In genomic region chr9:34170252-34170915, GRCh38 we compare ENCODE assay signal across 14 cellular contexts. TPM values are rescaled to one million over a fixed set of nuclear protein-coding genes. Genes with fewer than 3 reads are reported as not detected.
DNase-seq lines count a peak whose midpoint lies in the region; ATAC-seq and TF ChIP-seq lines count a peak whose summit lies in the region.
"Had no signal": no experiment of that assay in that cellular context is flagged by ENCODE, and none has a peak within 500 bp of the region (broad histone marks: within the 10 kb centered on the region; RNA-seq: fewer than 3 reads in every experiment).

No MANE protein-coding gene starts in this region.

- no peaks in the 10 kb centered on the region for H3K79me1 ChIP-seq in neuronal stem cell (ENCODE audit: low read depth, low read length)

- peaks cover 8% of the 10 kb centered on the region for H3K4me1 ChIP-seq in CD8-positive, alpha-beta T cell (ENCODE audit: insufficient read depth, low read length)
- H3K4me1 ChIP-seq in neuronal stem cell (ENCODE audit: control insufficient read depth in 2 of 2, insufficient read depth in 1 of 2, low read depth in 1 of 2, low read length in 2 of 2), result no peaks in the 10 kb centered on the region
- H3K4me1 ChIP-seq: Caco-2 had no signal

- no peak overlapping the region for H3K4me3 ChIP-seq in CD8-positive, alpha-beta T cell (ENCODE audit: low read depth, low read length)
- no peak overlapping the region for H3K4me3 ChIP-seq in neuronal stem cell (ENCODE audit: low read length in 2 of 2)

- peaks cover 10% of the 10 kb centered on the region for H3K4me1 Mint-ChIP-seq in CD8-positive, alpha-beta T cell (ENCODE audit: low read depth)

- no peaks in the 10 kb centered on the region for H3K27me3 ChIP-seq in CD8-positive, alpha-beta T cell (ENCODE audit: insufficient read depth, low read length)
- H3K27me3 ChIP-seq in neuronal stem cell (ENCODE audit: control insufficient read depth in 3 of 3, insufficient read depth in 3 of 3, low read depth in 1 of 3, low read length in 3 of 3), result no peaks in the 10 kb centered on the region

- H3K9ac ChIP-seq in neuronal stem cell (ENCODE audit: low read depth, low read length, poor library complexity), result no peak overlapping the region

- H2BK120ac ChIP-seq in neuronal stem cell (ENCODE audit: low read depth, low read length), result no peak overlapping the region

- H3K36me3 Mint-ChIP-seq in CD8-positive, alpha-beta T cell, result no peaks in the 10 kb centered on the region

- no peaks in the 10 kb centered on the region for H3K9me3 Mint-ChIP-seq in CD8-positive, alpha-beta T cell

- H3K27ac ChIP-seq in CD8-positive, alpha-beta T cell (ENCODE audit: low read depth, low read length), result no peak overlapping the region
- H3K27ac ChIP-seq in neuronal stem cell (replicated peaks; ENCODE audit: low read length), result no peak overlapping the region

- H3K36me3 ChIP-seq in CD8-positive, alpha-beta T cell (ENCODE audit: insufficient read depth, low read length), result no peaks in the 10 kb centered on the region
- H3K36me3 ChIP-seq in neuronal stem cell (replicated peaks in 1 of 2; ENCODE audit: control insufficient read depth in 2 of 2, insufficient read depth in 2 of 2, low read length in 2 of 2), result no peaks in the 10 kb centered on the region

- no peak overlapping the region for H3K18ac ChIP-seq in neuronal stem cell (ENCODE audit: low read length)

- H2AFZ ChIP-seq in neuronal stem cell (ENCODE audit: low read length), result peak overlapping the region; percentile 10

- H3K4ac ChIP-seq in neuronal stem cell (ENCODE audit: low read length), result no peak overlapping the region

- H2AK5ac ChIP-seq in neuronal stem cell (ENCODE audit: low read depth, low read length), result no peak overlapping the region

- no peak overlapping the region for H3K4me2 ChIP-seq in neuronal stem cell (ENCODE audit: insufficient read depth, low read length, poor library complexity, severe bottlenecking)

- POLR2A ChIA-PET in CD8-positive, alpha-beta T cell (lab: Charles Lee), result no interaction called here

- no peak overlapping the region for H3K14ac ChIP-seq in neuronal stem cell (ENCODE audit: low read length)

- H2BK15ac ChIP-seq in neuronal stem cell (ENCODE audit: low read length), result no peak overlapping the region

- CTCF ChIA-PET in CD8-positive, alpha-beta T cell (lab: Charles Lee), result interaction anchor here (0.6 to 1.5 kb wide), 3 partner anchors 10 to 52 kb away, joined by 3 read pairs; no protein-coding TSS in a partner anchor

- intact Hi-C loops in CD8-positive, alpha-beta T cell (cut with DNase I, micrococcal nuclease), result loop anchor here in 1 of 2 experiments (10.0 kb wide), 1 partner anchor 906 kb away; the partner anchor contains the start of genes BAG1 and CHMP5

- no peak overlapping the region for H2BK12ac ChIP-seq in neuronal stem cell (ENCODE audit: low read length)

- no peak overlapping the region for H3K4me3 Mint-ChIP-seq in CD8-positive, alpha-beta T cell

- H3K23ac ChIP-seq in neuronal stem cell (ENCODE audit: low read depth, low read length, poor library complexity), result no peak overlapping the region

- no CpG with 5 or more reads among the region's 1 CpG for WGBS in neuronal stem cell (ENCODE audit: extremely low coverage in 2 of 2, insufficient read length in 2 of 2, insufficient replicate concordance in 1 of 2), 2 donors

- no peaks in the 10 kb centered on the region for H3K27me3 Mint-ChIP-seq in CD8-positive, alpha-beta T cell (ENCODE audit: low read depth)

- peak overlapping the region; percentile 33 for H3K27ac Mint-ChIP-seq in CD8-positive, alpha-beta T cell

- TF ChIP-seq CTCF in CD8-positive, alpha-beta T cell (IDR thresholded peaks at IDR 0.05), result no peak

- ATAC-seq in CD8-positive, alpha-beta T cell, result no peak

- H4K8ac ChIP-seq in neuronal stem cell (ENCODE audit: low read depth, low read length), result no peak overlapping the region

- H3K9me3 ChIP-seq in CD8-positive, alpha-beta T cell (ENCODE audit: low read length), result no peaks in the 10 kb centered on the region
- H3K9me3 ChIP-seq in neuronal stem cell (replicated peaks in 1 of 2; ENCODE audit: control insufficient read depth in 2 of 2, insufficient read depth in 1 of 2, low read depth in 1 of 2, low read length in 2 of 2), result no peaks in the 10 kb centered on the region
- H3K9me3 ChIP-seq: Caco-2 had no signal

- H2BK5ac ChIP-seq in neuronal stem cell (ENCODE audit: low read length), result no peak overlapping the region

- no peak for DNase-seq in CD8-positive, alpha-beta T cell
- peak; percentile 75 to 82 for DNase-seq in NCI-H446 (lab: John Stamatoyannopoulos, UW)
- DNase-seq in fibroblast of peridontal ligament (ENCODE audit: extremely low read depth), result peak; percentile 6
- DNase-seq in neuronal stem cell (ENCODE audit: low spot score), result no peak
- no peak for DNase-seq in NCI-H2029 (lab: John Stamatoyannopoulos, UW)
- no peak for DNase-seq in hepatic stellate cell (ENCODE audit: low spot score)
- no peak for DNase-seq in cortex of kidney (lab: John Stamatoyannopoulos, UW)
- no peak for DNase-seq in HuH-7 (ENCODE audit: low spot score)
- DNase-seq: Caco-2; H7; midbrain; MM.1S; stimulated activated naive CD4-positive, alpha-beta T cell treated with Interleukin-2 at 50 U/mL for 16 hours; SW 1271 had no signal

- no peak overlapping the region for H4K91ac ChIP-seq in neuronal stem cell (ENCODE audit: low read depth, low read length, poor library complexity)

RNA-seq across cellular contexts. Expression of gene UBAP1, which starts 8.5 kb away (rescaled TPM):
- 10 to 100 TPM; 70.9 to 73.2 TPM for total RNA-seq in CD8-positive, alpha-beta T cell
- polyA plus RNA-seq in neuronal stem cell (2013, experiment 1 of 2), result 21.8 TPM
- polyA plus RNA-seq in neuronal stem cell (2013, experiment 2 of 2), result 22.0 TPM

RNA-seq across cellular contexts. Expression of gene DCAF12, which starts 43.9 kb away (rescaled TPM):
- total RNA-seq in CD8-positive, alpha-beta T cell, result 1 to 10 TPM; 4.0 to 4.1 TPM
- polyA plus RNA-seq in neuronal stem cell (2013, experiment 1 of 2), result 35.3 TPM
- polyA plus RNA-seq in neuronal stem cell (2013, experiment 2 of 2), result 35.2 TPM

Comparison
In these comparisons a context has a peak if more than half of its experiments do, and no peak if none do; other contexts are left out.
1. DNase-seq: peak in NCI-H446 (2 of 2) and fibroblast of peridontal ligament (single experiment); none in CD8-positive, alpha-beta T cell (0 of 7), neuronal stem cell (single experiment), NCI-H2029 (single experiment), hepatic stellate cell (single experiment), cortex of kidney (single experiment) and HuH-7 (single experiment).